In genomic region chr6:37499433-37500293, GRCh38 we compare ENCODE assay signal across 1 cellular context.
A peak's percentile ranks its signal among the peaks of the same experiment; 100 is the strongest.
TF ChIP-seq lines count a peak whose summit lies in the region.

CCDC167 (minus strand) TSS chr6:37499893; CDS start chr6:37499863, 30 bp downstream.

TF ChIP-seq in HEK293, 187 proteins besides CTCF, POLR2A, EP300 and RAD21 (continued from another document and continues in another):
- TF ChIP-seq ZSCAN18 (tag by site-specific recombination; IDR thresholded peaks at IDR 0.05) (no peak), ZNF223 (tag by site-specific recombination; IDR thresholded peaks at IDR 0.05) (no peak), ZNF548 (tag by site-specific recombination; IDR thresholded peaks at IDR 0.05) (no peak), ZNF791 (tag by site-specific recombination; IDR thresholded peaks at IDR 0.05) (no peak), ZSCAN16 (tag by site-specific recombination; IDR thresholded peaks at IDR 0.05) (no peak), ZFP37 (tag by site-specific recombination; IDR thresholded peaks at IDR 0.05) (no peak), ZNF112 (tag by site-specific recombination; IDR thresholded peaks at IDR 0.05) (no peak), ZBTB8A (tag by site-specific recombination; IDR thresholded peaks at IDR 0.05) (peak; percentile 89), ZNF580 (tag by site-specific recombination; IDR thresholded peaks at IDR 0.05) (peak; percentile 18; the same call in 1 of the 2 replicates), ZNF394 (tag by site-specific recombination; IDR thresholded peaks at IDR 0.05; ENCODE audit: borderline replicate concordance) (peak; percentile 53; the same call in 1 of the 2 replicates), ZNF518A (tag by site-specific recombination; conservative IDR thresholded peaks at IDR 0.05; ENCODE audit: low read depth) (peak; percentile 19; the same call in 1 of the 2 replicates), KLF17 (tag by site-specific recombination; IDR thresholded peaks at IDR 0.05) (peak; percentile 35; the same call in 1 of the 2 replicates), ZNF544 (tag by site-specific recombination; IDR thresholded peaks at IDR 0.05) (no peak), ZNF664 (tag by site-specific recombination; IDR thresholded peaks at IDR 0.05) (no peak), YY1 (tag by site-specific recombination; IDR thresholded peaks at IDR 0.05) (peak; percentile 98), ZNF792 (tag by site-specific recombination; IDR thresholded peaks at IDR 0.05) (no peak), GLIS1 (tag by site-specific recombination; IDR thresholded peaks at IDR 0.05) (peak; percentile 57), ZBTB20 (tag by site-specific recombination; IDR thresholded peaks at IDR 0.05) (peak; percentile 55; the same call in 1 of the 2 replicates), ZNF768 (tag by site-specific recombination; IDR thresholded peaks at IDR 0.05) (no peak), ZNF596 (tag by site-specific recombination; IDR thresholded peaks at IDR 0.05) (no peak), TRIM28 (IDR thresholded peaks at IDR 0.05; ENCODE audit: borderline replicate concordance, low read length) (no peak), ZNF10 (tag by site-specific recombination; IDR thresholded peaks at IDR 0.05) (peak; percentile 81), ZNF391 (tag by site-specific recombination; IDR thresholded peaks at IDR 0.05; ENCODE audit: borderline replicate concordance, low read depth) (no peak), ZNF169 (tag by site-specific recombination; IDR thresholded peaks at IDR 0.05) (no peak), ZNF558 (tag by site-specific recombination; IDR thresholded peaks at IDR 0.05) (0 out of 2 replicates have a peak, but pooled peaks have one; percentile 11), HOXA7 (CRISPR knock-in tag; IDR thresholded peaks at IDR 0.05; ENCODE audit: borderline replicate concordance) (no peak), ZNF302 (tag by site-specific recombination; IDR thresholded peaks at IDR 0.05; ENCODE audit: low read depth) (no peak), ZNF16 (tag by site-specific recombination; IDR thresholded peaks at IDR 0.05; ENCODE audit: low read depth) (no peak), GLI2 (tag by site-specific recombination; IDR thresholded peaks at IDR 0.05; ENCODE audit: borderline replicate concordance, low read depth) (no peak), ZNF416 (tag by site-specific recombination; IDR thresholded peaks at IDR 0.05) (no peak), ZNF202 (tag by site-specific recombination; IDR thresholded peaks at IDR 0.05; ENCODE audit: borderline replicate concordance) (no peak), ZNF266 (tag by site-specific recombination; IDR thresholded peaks at IDR 0.05; ENCODE audit: low read depth) (no peak), ZNF404 (tag by site-specific recombination; IDR thresholded peaks at IDR 0.05) (no peak), ZNF529 (tag by site-specific recombination; IDR thresholded peaks at IDR 0.05; ENCODE audit: insufficient replicate concordance) (no peak), ZBTB26 (tag by site-specific recombination; optimal IDR thresholded peaks at IDR 0.05) (no peak), ZNF214 (tag by site-specific recombination; IDR thresholded peaks at IDR 0.05; ENCODE audit: borderline replicate concordance) (no peak), ZNF777 (tag by site-specific recombination; IDR thresholded peaks at IDR 0.05; ENCODE audit: borderline replicate concordance) (0 out of 2 replicates have a peak, but pooled peaks have one; percentile 33), OSR2 (tag by site-specific recombination; IDR thresholded peaks at IDR 0.05) (no peak), ZNF555 (tag by site-specific recombination; conservative IDR thresholded peaks at IDR 0.05) (no peak), ZNF510 (tag by site-specific recombination; IDR thresholded peaks at IDR 0.05; ENCODE audit: insufficient replicate concordance) (no peak), WT1 (tag by site-specific recombination; IDR thresholded peaks at IDR 0.05) (no peak; the same call in 1 of the 2 replicates), ZFHX2 (tag by site-specific recombination; conservative IDR thresholded peaks at IDR 0.05) (peak; percentile 73), KLF7 (tag by site-specific recombination; IDR thresholded peaks at IDR 0.05; ENCODE audit: borderline replicate concordance) (peak; percentile 80; the same call in 1 of the 2 replicates), ZNF23 (tag by site-specific recombination; IDR thresholded peaks at IDR 0.05; ENCODE audit: borderline replicate concordance) (no peak), ZNF660 (tag by site-specific recombination; IDR thresholded peaks at IDR 0.05) (0 out of 2 replicates have a peak, but pooled peaks have one; percentile 12), ZNF433 (tag by site-specific recombination; IDR thresholded peaks at IDR 0.05; ENCODE audit: low read depth) (no peak), AEBP2 (tag by site-specific recombination; IDR thresholded peaks at IDR 0.05; ENCODE audit: borderline replicate concordance) (no peak), IKZF3 (tag by site-specific recombination; IDR thresholded peaks at IDR 0.05) (peak; percentile 84; the same call in 1 of the 2 replicates), ZNF670 (tag by site-specific recombination; IDR thresholded peaks at IDR 0.05; ENCODE audit: low read depth) (no peak), ZNF133 (tag by site-specific recombination; IDR thresholded peaks at IDR 0.05) (no peak), ZNF530 (tag by site-specific recombination; IDR thresholded peaks at IDR 0.05; ENCODE audit: low read depth) (no peak), ZNF24 (tag by site-specific recombination; IDR thresholded peaks at IDR 0.05) (peak; percentile 70; the same call in 1 of the 2 replicates), ZNF514 (tag by site-specific recombination; IDR thresholded peaks at IDR 0.05) (no peak)
- TF ChIP-seq, protein P1, sequence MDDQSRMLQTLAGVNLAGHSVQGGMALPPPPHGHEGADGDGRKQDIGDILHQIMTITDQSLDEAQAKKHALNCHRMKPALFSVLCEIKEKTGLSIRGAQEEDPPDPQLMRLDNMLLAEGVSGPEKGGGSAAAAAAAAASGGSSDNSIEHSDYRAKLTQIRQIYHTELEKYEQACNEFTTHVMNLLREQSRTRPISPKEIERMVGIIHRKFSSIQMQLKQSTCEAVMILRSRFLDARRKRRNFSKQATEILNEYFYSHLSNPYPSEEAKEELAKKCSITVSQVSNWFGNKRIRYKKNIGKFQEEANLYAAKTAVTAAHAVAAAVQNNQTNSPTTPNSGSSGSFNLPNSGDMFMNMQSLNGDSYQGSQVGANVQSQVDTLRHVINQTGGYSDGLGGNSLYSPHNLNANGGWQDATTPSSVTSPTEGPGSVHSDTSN (CRISPR knock-in tag; IDR thresholded peaks at IDR 0.05), result no peak
- TF ChIP-seq, protein P2, sequence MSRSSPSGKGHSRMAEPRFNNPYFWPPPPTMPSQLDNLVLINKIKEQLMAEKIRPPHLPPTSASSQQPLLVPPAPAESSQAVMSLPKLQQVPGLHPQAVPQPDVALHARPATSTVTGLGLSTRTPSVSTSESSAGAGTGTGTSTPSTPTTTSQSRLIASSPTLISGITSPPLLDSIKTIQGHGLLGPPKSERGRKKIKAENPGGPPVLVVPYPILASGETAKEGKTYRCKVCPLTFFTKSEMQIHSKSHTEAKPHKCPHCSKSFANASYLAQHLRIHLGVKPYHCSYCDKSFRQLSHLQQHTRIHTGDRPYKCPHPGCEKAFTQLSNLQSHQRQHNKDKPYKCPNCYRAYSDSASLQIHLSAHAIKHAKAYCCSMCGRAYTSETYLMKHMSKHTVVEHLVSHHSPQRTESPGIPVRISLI (tag by site-specific recombination; IDR thresholded peaks at IDR 0.05), result no peak
- TF ChIP-seq, protein P3, sequence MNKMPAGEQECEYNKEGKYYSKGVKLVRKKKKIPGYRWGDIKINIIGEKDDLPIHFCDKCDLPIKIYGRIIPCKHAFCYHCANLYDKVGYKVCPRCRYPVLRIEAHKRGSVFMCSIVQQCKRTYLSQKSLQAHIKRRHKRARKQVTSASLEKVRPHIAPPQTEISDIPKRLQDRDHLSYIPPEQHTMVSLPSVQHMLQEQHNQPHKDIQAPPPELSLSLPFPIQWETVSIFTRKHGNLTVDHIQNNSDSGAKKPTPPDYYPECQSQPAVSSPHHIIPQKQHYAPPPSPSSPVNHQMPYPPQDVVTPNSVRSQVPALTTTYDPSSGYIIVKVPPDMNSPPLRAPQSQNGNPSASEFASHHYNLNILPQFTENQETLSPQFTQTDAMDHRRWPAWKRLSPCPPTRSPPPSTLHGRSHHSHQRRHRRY (tag by site-specific recombination; IDR thresholded peaks at IDR 0.05), result no peak
- TF ChIP-seq, protein P4, sequence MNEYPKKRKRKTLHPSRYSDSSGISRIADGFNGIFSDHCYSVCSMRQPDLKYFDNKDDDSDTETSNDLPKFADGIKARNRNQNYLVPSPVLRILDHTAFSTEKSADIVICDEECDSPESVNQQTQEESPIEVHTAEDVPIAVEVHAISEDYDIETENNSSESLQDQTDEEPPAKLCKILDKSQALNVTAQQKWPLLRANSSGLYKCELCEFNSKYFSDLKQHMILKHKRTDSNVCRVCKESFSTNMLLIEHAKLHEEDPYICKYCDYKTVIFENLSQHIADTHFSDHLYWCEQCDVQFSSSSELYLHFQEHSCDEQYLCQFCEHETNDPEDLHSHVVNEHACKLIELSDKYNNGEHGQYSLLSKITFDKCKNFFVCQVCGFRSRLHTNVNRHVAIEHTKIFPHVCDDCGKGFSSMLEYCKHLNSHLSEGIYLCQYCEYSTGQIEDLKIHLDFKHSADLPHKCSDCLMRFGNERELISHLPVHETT (tag by site-specific recombination; IDR thresholded peaks at IDR 0.05), result no peak; the same call in 1 of the 2 replicates
